In genomic region chr1:110962892-110963665, GRCh38 we compare ENCODE assay signal across 1 cellular context.
TF ChIP-seq lines count a peak whose summit lies in the region.

No MANE protein-coding gene starts in this region.

TF ChIP-seq in HepG2, 621 proteins besides CTCF, POLR2A, EP300 and RAD21 (continued from another document and continues in another):
- TF ChIP-seq SNAPC4 (CRISPR knock-in tag; IDR thresholded peaks at IDR 0.05) (0 out of 2 replicates have a peak, but pooled peaks have one; percentile 56), ZBTB7A (CRISPR knock-in tag; IDR thresholded peaks at IDR 0.05) (peak; percentile 54; the same call in 1 of the 2 replicates), PHF21A (CRISPR knock-in tag; IDR thresholded peaks at IDR 0.05) (peak; percentile 19; the same call in 1 of the 2 replicates), ZNF615 (CRISPR knock-in tag; IDR thresholded peaks at IDR 0.05; ENCODE audit: borderline replicate concordance) (peak; percentile 80; the same call in 1 of the 2 replicates), DPF2 (CRISPR knock-in tag; IDR thresholded peaks at IDR 0.05; ENCODE audit: borderline replicate concordance, low read depth) (no peak), ZNF646 (CRISPR knock-in tag; IDR thresholded peaks at IDR 0.05) (no peak), MTA1 (CRISPR knock-in tag; IDR thresholded peaks at IDR 0.05; ENCODE audit: borderline replicate concordance) (no peak; the same call in 1 of the 2 replicates), THAP8 (CRISPR knock-in tag; IDR thresholded peaks at IDR 0.05; ENCODE audit: borderline replicate concordance) (no peak; the same call in 1 of the 2 replicates), CHCHD3 (CRISPR knock-in tag; IDR thresholded peaks at IDR 0.05) (no peak), TBL1XR1 (IDR thresholded peaks at IDR 0.05; ENCODE audit: borderline replicate concordance, low read length, partially characterized antibody) (no peak), ZNF18 (CRISPR knock-in tag; IDR thresholded peaks at IDR 0.05; ENCODE audit: insufficient replicate concordance) (no peak), MTA3 (CRISPR knock-in tag; IDR thresholded peaks at IDR 0.05) (no peak), ZNF256 (CRISPR knock-in tag; conservative IDR thresholded peaks at IDR 0.05) (no peak; the same call in 1 of the 2 replicates), GFI1 (CRISPR knock-in tag; IDR thresholded peaks at IDR 0.05; ENCODE audit: borderline replicate concordance) (0 out of 2 replicates have a peak, but pooled peaks have one; percentile 60), CBX5 (CRISPR knock-in tag; IDR thresholded peaks at IDR 0.05; ENCODE audit: borderline replicate concordance) (no peak), UBTF (CRISPR knock-in tag; IDR thresholded peaks at IDR 0.05) (no peak), DNMT3B (CRISPR knock-in tag; conservative IDR thresholded peaks at IDR 0.05) (peak; percentile 97), ZKSCAN8 (CRISPR knock-in tag; IDR thresholded peaks at IDR 0.05; ENCODE audit: borderline replicate concordance) (no peak), ZBTB3 (CRISPR knock-in tag; IDR thresholded peaks at IDR 0.05; ENCODE audit: borderline replicate concordance, low read depth) (peak; percentile 46; the same call in 1 of the 2 replicates), STAT6 (CRISPR knock-in tag; IDR thresholded peaks at IDR 0.05; ENCODE audit: borderline replicate concordance) (no peak), ZNF768 (CRISPR knock-in tag; IDR thresholded peaks at IDR 0.05) (0 out of 2 replicates have a peak, but pooled peaks have one; percentile 2), HOXA5 (CRISPR knock-in tag; IDR thresholded peaks at IDR 0.05) (peak; percentile 51; the same call in 1 of the 2 replicates), TFE3 (CRISPR knock-in tag; IDR thresholded peaks at IDR 0.05) (no peak), NFE2 (CRISPR knock-in tag; IDR thresholded peaks at IDR 0.05) (no peak), ZNF704 (CRISPR knock-in tag; IDR thresholded peaks at IDR 0.05; ENCODE audit: borderline replicate concordance) (0 out of 2 replicates have a peak, but pooled peaks have one; percentile 87), ZZZ3 (CRISPR knock-in tag; IDR thresholded peaks at IDR 0.05; ENCODE audit: borderline replicate concordance) (no peak), HOMEZ (CRISPR knock-in tag; IDR thresholded peaks at IDR 0.05; ENCODE audit: low read depth) (no peak), ZNF530 (CRISPR knock-in tag; IDR thresholded peaks at IDR 0.05; ENCODE audit: low read depth) (0 out of 2 replicates have a peak, but pooled peaks have one; percentile 51)
